Comparison of ENCODE assay signal across 14 cellular contexts in the genomic region with DNA sequence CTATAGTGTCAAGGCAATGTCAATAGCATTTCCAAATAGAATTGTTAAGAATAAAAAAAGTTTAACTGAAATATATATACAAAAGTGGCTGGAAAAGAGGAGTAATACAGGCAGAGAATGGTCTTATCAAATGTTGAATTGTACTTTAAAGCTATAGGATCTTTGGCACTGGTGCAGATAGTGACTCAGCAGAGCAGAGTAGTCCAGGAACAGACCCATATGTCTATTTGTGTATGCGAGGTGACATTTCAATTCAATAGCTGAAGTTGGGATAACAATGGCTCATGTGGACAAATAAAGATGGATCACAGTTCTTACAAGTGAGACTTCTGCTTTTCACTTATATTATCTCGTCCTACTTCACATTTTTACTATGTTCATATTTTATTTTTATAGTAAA.
DNase-seq lines count a peak whose midpoint lies in the region; ATAC-seq and TF ChIP-seq lines count a peak whose summit lies in the region.
"Had no signal": no experiment of that assay in that cellular context is flagged by ENCODE, and none has a peak within 500 bp of the region (broad histone marks: within the 10 kb centered on the region; RNA-seq: fewer than 3 reads in every experiment).

No MANE protein-coding gene starts in this region.

- no peak for TF ChIP-seq CTCF in PC-3 (conservative IDR thresholded peaks at IDR 0.05; ENCODE audit: low read depth, low read length)
- no peak for TF ChIP-seq CTCF in fibroblast of lung (conservative IDR thresholded peaks at IDR 0.05 in 1 of 2, IDR thresholded peaks at IDR 0.05 in 1 of 2; ENCODE audit: low read depth in 1 of 2, low read length in 2 of 2)

- no peak overlapping the region for H3K9ac ChIP-seq in PC-3 (ENCODE audit: low read length)
- H3K9ac ChIP-seq in fibroblast of lung (ENCODE audit: insufficient read depth, low read length) = no peak overlapping the region

- H3K4me1 ChIP-seq in PC-3 (ENCODE audit: insufficient read depth, low read length) = peaks cover 6% of the 10 kb centered on the region; the same call in 1 of the 2 replicates
- H3K4me1 ChIP-seq in fibroblast of lung (ENCODE audit: control insufficient read depth, extremely low read depth, insufficient read depth, low read length) = no peaks in the 10 kb centered on the region
- H3K4me1 ChIP-seq: left lung, SJSA1, upper lobe of left lung had no signal

- H3K79me2 ChIP-seq in PC-3 (ENCODE audit: low read length) (no peaks in the 10 kb centered on the region), fibroblast of lung (ENCODE audit: control insufficient read depth, insufficient read depth, low read length) (no peaks in the 10 kb centered on the region)

- no peaks in the 10 kb centered on the region for H3K9me2 ChIP-seq in PC-3 (replicated peaks; ENCODE audit: low read length)

- H3K36me3 ChIP-seq in PC-3 (ENCODE audit: low read depth, low read length) (no peaks in the 10 kb centered on the region), fibroblast of lung (ENCODE audit: control insufficient read depth, insufficient read depth, low read length) (no peaks in the 10 kb centered on the region)
- H3K36me3 ChIP-seq: left lung, SJSA1, upper lobe of left lung had no signal

- intact Hi-C loops in PC-3 (cut with micrococcal nuclease) = no loop called here

- H3K4me2 ChIP-seq in PC-3 (ENCODE audit: low read length) (no peak overlapping the region), fibroblast of lung (ENCODE audit: extremely low read depth, insufficient read depth, low read length) (no peak overlapping the region)
- H3K4me2 ChIP-seq: PC-9 had no signal

- H3K27me3 ChIP-seq in PC-3 (ENCODE audit: low read length) (no peaks in the 10 kb centered on the region), fibroblast of lung (ENCODE audit: control insufficient read depth, insufficient read depth, low read length) (no peaks in the 10 kb centered on the region)
- H3K27me3 ChIP-seq: dorsolateral prefrontal cortex, left lung, SJSA1, upper lobe of left lung had no signal

- CTCF ChIA-PET in PC-3 (lab: Charles Lee) = no interaction called here

- POLR2A ChIA-PET in PC-3 (lab: Charles Lee; ENCODE audit: unreplicated experiment) = no interaction called here

- BruUV-seq in PC-3 (replicated peaks; lab: Mats Ljungman, UMichigan) = no TSS peak

- H3K27ac ChIP-seq in PC-3 (ENCODE audit: low read length) = no peak overlapping the region
- H3K27ac ChIP-seq in fibroblast of lung (ENCODE audit: insufficient read depth, low read length) = no peak overlapping the region
- H3K27ac ChIP-seq: dorsolateral prefrontal cortex, left lung, PC-9, SJSA1, upper lobe of left lung had no signal

- DNase-seq in DMS153 treated with DMSO at 0.1 percent for 48 hours (lab: John Stamatoyannopoulos, UW; ENCODE audit: unreplicated experiment) (peak; percentile 31), ELR (ENCODE audit: low read depth) (peak; percentile 28), PC-3 (peak; percentile 54), fibroblast of lung (ENCODE audit: low read depth in 2 of 2) (peak; percentile 21 to 56), nucleus accumbens (lab: John Stamatoyannopoulos, UW) (no peak), HuH-7 (ENCODE audit: low spot score) (no peak)
- no peak for DNase-seq in activated naive CD4-positive, alpha-beta T cell treated with Interleukin-2 at 50 U/mL for 16 hours
- DNase-seq: dorsolateral prefrontal cortex; left lung; PC-9; stimulated activated CD4-positive, alpha-beta T cell treated with anti-CD3 and anti-CD28 coated beads, Interleukin-4, amount 100 ng/mL, for 4 hours; upper lobe of left lung had no signal

- H4K20me1 ChIP-seq in PC-3 (ENCODE audit: low read length) (no peaks in the 10 kb centered on the region), fibroblast of lung (ENCODE audit: control insufficient read depth, extremely low read depth, insufficient read depth, low read length) (no peaks in the 10 kb centered on the region)

- H2AFZ ChIP-seq in PC-3 (ENCODE audit: low read length) (no peak overlapping the region), fibroblast of lung (ENCODE audit: low read length) (no peak overlapping the region)
- H2AFZ ChIP-seq: PC-9 had no signal

- peak; percentile 54 for ATAC-seq in PC-3
- ATAC-seq: HepG2 had no signal

- no peaks in the 10 kb centered on the region for H3K9me3 ChIP-seq in PC-3 (ENCODE audit: low read length)
- H3K9me3 ChIP-seq in fibroblast of lung (ENCODE audit: control insufficient read depth, insufficient read depth, low read depth, low read length) = no peaks in the 10 kb centered on the region
- H3K9me3 ChIP-seq: left lung, SJSA1, upper lobe of left lung had no signal

- no peak overlapping the region for H3K4me3 ChIP-seq in PC-3 (ENCODE audit: low read length)
- no peak overlapping the region for H3K4me3 ChIP-seq in fibroblast of lung (replicated peaks in 1 of 4; ENCODE audit: control extremely low read depth in 1 of 4, insufficient read depth in 1 of 4, low read depth in 3 of 4, low read length in 4 of 4)
- H3K4me3 ChIP-seq: dorsolateral prefrontal cortex, left lung, PC-9, SJSA1, upper lobe of left lung had no signal

- no peaks in the 10 kb centered on the region for H3F3A ChIP-seq in PC-3 (ENCODE audit: low read length, unreplicated experiment)

Comparison
In these comparisons a context has a peak if more than half of its experiments do, and no peak if none do; other contexts are left out.
1. DNase-seq: peak in DMS153 treated with DMSO at 0.1 percent for 48 hours (single experiment), ELR (single experiment), PC-3 (single experiment) and fibroblast of lung (2 of 2); none in nucleus accumbens (0 of 56), activated naive CD4-positive, alpha-beta T cell treated with Interleukin-2 at 50 U/mL for 16 hours (single experiment) and HuH-7 (single experiment).